Comparison of ENCODE assay signal across 8 cellular contexts in the genomic region with DNA sequence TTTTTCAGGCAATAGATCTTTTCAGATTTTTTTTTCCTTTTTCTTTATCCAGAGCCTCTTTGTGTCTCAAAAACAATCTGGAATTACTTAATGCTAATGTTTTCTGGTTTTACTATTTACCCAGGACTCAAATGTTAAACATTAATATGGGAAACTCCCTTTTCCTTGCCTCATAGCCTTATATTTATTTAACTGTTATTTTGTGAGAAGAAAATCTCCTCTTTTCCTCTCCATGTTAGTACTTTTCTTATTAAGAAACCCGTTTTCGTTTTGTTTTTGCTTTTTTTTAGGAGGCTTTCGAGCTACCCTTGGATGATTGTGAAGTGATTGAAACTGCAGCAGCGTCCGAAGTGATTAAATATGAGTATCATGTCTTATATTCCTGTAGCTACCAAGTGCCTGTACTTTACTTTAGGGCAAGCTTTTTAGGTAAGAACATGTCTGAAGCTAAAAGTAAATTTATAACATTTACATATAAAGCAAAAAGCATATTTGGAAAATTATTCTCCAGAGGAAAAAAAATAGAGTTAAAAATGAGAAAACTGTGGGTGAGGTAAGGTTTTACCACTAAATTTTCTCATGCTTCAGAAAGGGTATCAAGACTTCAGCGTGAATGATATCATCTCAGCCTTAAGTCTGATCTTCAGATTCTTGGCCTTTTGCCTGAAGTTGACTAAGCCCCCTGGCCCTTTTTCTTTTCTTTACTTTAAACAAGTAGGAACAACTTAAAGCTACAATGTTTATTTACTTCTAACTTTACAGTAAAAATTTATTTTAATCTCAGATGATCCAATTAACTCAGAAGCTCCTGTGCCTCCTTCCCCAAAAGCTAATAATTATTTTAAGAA.
DNase-seq lines count a peak whose midpoint lies in the region; ATAC-seq and TF ChIP-seq lines count a peak whose summit lies in the region.

No MANE protein-coding gene starts in this region.

- H3K27me3 ChIP-seq in right atrium auricular region (no peaks in the 10 kb centered on the region), breast epithelium (no peaks in the 10 kb centered on the region), left lung (no peaks in the 10 kb centered on the region), MM.1S (replicated peaks; ENCODE audit: insufficient read depth, low read length) (no peaks in the 10 kb centered on the region)

- TF ChIP-seq POLR2A in breast epithelium (IDR thresholded peaks at IDR 0.05): no peak

- no peak overlapping the region for H2AFZ ChIP-seq in MM.1S (ENCODE audit: low read length)

- peak overlapping the region; percentile 9 to 25 for H3K27ac ChIP-seq in right atrium auricular region
- H3K27ac ChIP-seq in breast epithelium: peak overlapping the region; percentile 43 to 70
- H3K27ac ChIP-seq in left lung: peak overlapping the region; percentile 42 to 75
- no peak overlapping the region for H3K27ac ChIP-seq in MM.1S (ENCODE audit: low read length)

- H4K20me1 ChIP-seq in MM.1S (ENCODE audit: insufficient read depth, low read length): no peaks in the 10 kb centered on the region

- H3K9me3 ChIP-seq in right atrium auricular region (no peaks in the 10 kb centered on the region), breast epithelium (no peaks in the 10 kb centered on the region), left lung (no peaks in the 10 kb centered on the region), MM.1S (replicated peaks; ENCODE audit: insufficient read depth, low read length) (no peaks in the 10 kb centered on the region)

- TF ChIP-seq CTCF in right atrium auricular region (IDR thresholded peaks at IDR 0.05): no peak
- TF ChIP-seq CTCF in breast epithelium (IDR thresholded peaks at IDR 0.05): no peak
- no peak for TF ChIP-seq CTCF in left lung (IDR thresholded peaks at IDR 0.05)
- no peak for TF ChIP-seq CTCF in MM.1S (IDR thresholded peaks at IDR 0.05; ENCODE audit: low read length)

- H3K36me3 ChIP-seq in right atrium auricular region (no peaks in the 10 kb centered on the region), breast epithelium (no peaks in the 10 kb centered on the region), left lung (no peaks in the 10 kb centered on the region), MM.1S (replicated peaks; ENCODE audit: insufficient read depth, low read length) (no peaks in the 10 kb centered on the region)

- ATAC-seq in Right ventricle myocardium superior (ENCODE audit: poor library complexity): no peak
- peak; percentile 30 for ATAC-seq in left lung
- ATAC-seq in GM19328 (IDR thresholded peaks at IDR 0.05; ENCODE audit: unreplicated experiment): no peak
- ATAC-seq in GM19351 (IDR thresholded peaks at IDR 0.05; ENCODE audit: unreplicated experiment): no peak

- intact Hi-C loops in Right ventricle myocardium superior (cut with DNase I): loop anchor here (10.0 kb wide), 1 partner anchor 740 kb away; no protein-coding TSS in a partner anchor
- intact Hi-C loops in breast epithelium (cut with DNase I; ENCODE audit: low total_unique reads): loop anchor here (10.0 kb wide), 1 partner anchor 660 kb away; no protein-coding TSS in a partner anchor
- intact Hi-C loops in left lung (cut with DNase I): no loop called here

- H3K9me2 ChIP-seq in MM.1S (replicated peaks; ENCODE audit: insufficient read depth, low read length): no peaks in the 10 kb centered on the region

- H3K4me3 ChIP-seq in right atrium auricular region (no peak overlapping the region), breast epithelium (no peak overlapping the region), left lung (no peak overlapping the region), MM.1S (ENCODE audit: low read length) (no peak overlapping the region)

- H3K79me2 ChIP-seq in MM.1S (ENCODE audit: low read length): no peaks in the 10 kb centered on the region

- H3K9ac ChIP-seq in MM.1S (ENCODE audit: low read length): no peak overlapping the region

- DNase-seq in right atrium auricular region (ENCODE audit: low spot score): no peak
- DNase-seq in Right ventricle myocardium superior: no peak
- no peak for DNase-seq in breast epithelium (ENCODE audit: low spot score in 2 of 2)
- DNase-seq in left lung: no peak
- DNase-seq in MM.1S: no peak
- no peak for DNase-seq in NCI-H1436 treated with DMSO at 0.1 percent for 48 hours (lab: John Stamatoyannopoulos, UW)

- H3K4me2 ChIP-seq in MM.1S (ENCODE audit: low read depth, low read length): no peak overlapping the region

- H3K4me1 ChIP-seq in right atrium auricular region: peaks cover 0 to 14% of the 10 kb centered on the region in 2 donors
- no peaks in the 10 kb centered on the region for H3K4me1 ChIP-seq in breast epithelium
- H3K4me1 ChIP-seq in left lung: peaks cover 15 to 20% of the 10 kb centered on the region in 2 donors
- H3K4me1 ChIP-seq in MM.1S (ENCODE audit: low read length): peaks cover 6% of the 10 kb centered on the region; the same call in 1 of the 2 replicates

- H3F3A ChIP-seq in MM.1S (ENCODE audit: insufficient read depth, low read length): no peaks in the 10 kb centered on the region

Comparison
In these comparisons a context has a peak if more than half of its experiments do, and no peak if none do; other contexts are left out.
1. intact Hi-C loops: an anchor here in Right ventricle myocardium superior (10.0 kb wide) and breast epithelium (10.0 kb wide); none called in left lung.